ENCODE assay signal across 27 cellular contexts in genomic region chr2:192313773-192314172, GRCh38.
"Had no signal": no experiment of that assay in that cellular context is flagged by ENCODE, and none has a peak within 500 bp of the region (broad histone marks: within the 10 kb centered on the region; RNA-seq: fewer than 3 reads in every experiment).

No MANE protein-coding gene starts in this region.

- H3K27ac ChIP-seq: ascending aorta, cardiac muscle cell, RWPE1 had no signal

- H3K36me3 ChIP-seq: ascending aorta, cardiac muscle cell had no signal

- H3K9me3 ChIP-seq: ascending aorta had no signal

- DNase-seq: activated CD4-positive, alpha-beta T cell treated with anti-CD3 and anti-CD28 coated beads for 36 hours; activated CD4-positive, alpha-beta T cell treated with anti-CD3 and anti-CD28 coated beads, Interleukin-2, amount 10 ng/mL, durations not matched to agents 7 days and 5 days; activated CD4-positive, alpha-beta T cell treated with anti-CD3 and anti-CD28 coated beads, Interleukin-2, amount 50 U/mL, for 48 hours; activated CD8-positive, alpha-beta T cell treated with anti-CD3 and anti-CD28 coated beads, Interleukin-2, amount 10 ng/mL, durations not matched to agents 7 days and 5 days; activated gamma-delta T cell treated with Interleukin-2 at 50 U/mL for 16 hours; activated naive CD4-positive, alpha-beta T cell treated with anti-CD3 and anti-CD28 coated beads, Interleukin-2, amount 50 U/mL, for 16 hours; activated naive CD8-positive, alpha-beta T cell treated with anti-CD3 and anti-CD28 coated beads for 36 hours; activated T-cell treated with anti-CD3 and anti-CD28 coated beads, Interleukin-2, amount 50 U/mL, for 24 hours; amniotic stem cell; Karpas-422; KBM-7; NCI-H1105; NCI-H1417 treated with DMSO at 0.1 percent for 48 hours; NCI-H1930; NCI-H2081 treated with DMSO at 0.1 percent for 48 hours; NCI-H345; NCI-H524 treated with DMSO at 0.1 percent for 48 hours; NK-92 treated with Interleukin-12 subunit alpha and Interleukin-12 subunit beta, amount 100 ng/mL, for 24 hours; PC-3; Right ventricle myocardium superior; SW 1271; T-helper 1 cell; T-helper 2 cell; T-helper 9 cell had no signal

- H3K4me1 ChIP-seq: ascending aorta had no signal

- H3K27me3 ChIP-seq: ascending aorta, cardiac muscle cell had no signal

- H3K4me3 ChIP-seq: ascending aorta, cardiac muscle cell had no signal
